In the genomic region with DNA sequence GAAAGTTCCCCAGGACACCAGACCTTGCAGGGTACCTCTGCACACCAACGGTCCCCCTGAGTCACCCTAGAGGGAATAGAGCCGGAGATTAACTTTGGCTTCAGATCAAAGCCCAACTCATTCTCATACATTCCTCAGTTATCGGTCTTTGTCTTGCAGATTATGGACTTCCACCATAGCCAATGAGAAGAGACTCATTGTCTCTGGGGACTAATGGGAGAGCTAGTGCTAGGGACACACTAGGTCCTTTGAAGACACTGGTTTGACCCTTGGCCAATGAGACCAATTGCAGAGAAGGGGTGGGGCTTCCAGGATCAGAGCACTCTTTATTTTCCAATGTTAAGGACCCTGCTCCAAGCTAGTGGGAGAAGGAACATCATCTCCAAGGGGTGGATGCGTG, we compare ENCODE assay signal across 19 cellular contexts. TPM values are rescaled to one million over a fixed set of nuclear protein-coding genes. Genes with fewer than 3 reads are reported as not detected.
DNase-seq lines count a peak whose midpoint lies in the region; ATAC-seq, FAIRE-seq and TF ChIP-seq lines count a peak whose summit lies in the region.
"Had no signal": no experiment of that assay in that cellular context is flagged by ENCODE, and none has a peak within 500 bp of the region (broad histone marks: within the 10 kb centered on the region; RNA-seq: fewer than 3 reads in every experiment).

No MANE protein-coding gene starts in this region.

- H3K36me3 Mint-ChIP-seq in endodermal cell (ENCODE audit: low read depth) (no peaks in the 10 kb centered on the region), neural crest cell (ENCODE audit: low read depth) (no peaks in the 10 kb centered on the region)
- H3K36me3 Mint-ChIP-seq: CD14-positive monocyte; CD8-positive, alpha-beta T cell had no signal

- no peak overlapping the region for H3K27ac Mint-ChIP-seq in endodermal cell
- H3K27ac Mint-ChIP-seq in neural crest cell (ENCODE audit: unreplicated experiment) = peak overlapping the region; percentile 24
- H3K27ac Mint-ChIP-seq: CD14-positive monocyte; CD8-positive, alpha-beta T cell had no signal

- no TSS peak for BruUV-seq in HepG2 (replicated peaks; lab: Mats Ljungman, UMichigan)

- no peak overlapping the region for H3K4me2 ChIP-seq in HepG2 (ENCODE audit: low read depth, low read length)

- H2AFZ ChIP-seq in HepG2 (ENCODE audit: low read length) = no peak overlapping the region
- H2AFZ ChIP-seq: GM23248 had no signal

- TF ChIP-seq EP300 in HepG2 (IDR thresholded peaks at IDR 0.05; ENCODE audit: low read depth in 2 of 2, low read length in 2 of 2) (no peak), HepG2 (CRISPR knock-in tag; IDR thresholded peaks at IDR 0.05; ENCODE audit: borderline replicate concordance) (no peak), sigmoid colon (IDR thresholded peaks at IDR 0.05) (no peak)

- intact Hi-C loops in HepG2 (cut with micrococcal nuclease; ENCODE audit: unreplicated experiment) = no loop called here
- intact Hi-C loops in right lobe of liver (cut with DNase I) = no loop called here
- intact Hi-C loops in sigmoid colon (cut with DNase I) = no loop called here
- intact Hi-C loops in mucosa of descending colon (cut with DNase I, micrococcal nuclease) = no loop called here

- TF ChIP-seq POLR2A in HepG2 (IDR thresholded peaks at IDR 0.05; ENCODE audit: insufficient read depth in 1 of 2, low read depth in 2 of 2, low read length in 2 of 2) (no peak), right lobe of liver (IDR thresholded peaks at IDR 0.05) (no peak), sigmoid colon (IDR thresholded peaks at IDR 0.05) (no peak)

- peak; percentile 10 for DNase-seq in HepG2 (ENCODE audit: low spot score)
- DNase-seq in right lobe of liver = no peak
- peak; percentile 49 for DNase-seq in endodermal cell
- DNase-seq in neural crest cell (ENCODE audit: low read depth, low spot score) = no peak
- DNase-seq in sigmoid colon = peak; percentile 28
- no peak for DNase-seq in HPDE6-E6E7 (ENCODE audit: extremely low spot score)
- no peak for DNase-seq in mucosa of descending colon
- DNase-seq: Caco-2; CD8-positive, alpha-beta T cell; DND-41; GF-D8; GM23248; H7 had no signal

- no peaks in the 10 kb centered on the region for H3K9me3 ChIP-seq in HepG2 (ENCODE audit: low read length)
- no peaks in the 10 kb centered on the region for H3K9me3 ChIP-seq in right lobe of liver
- H3K9me3 ChIP-seq in endodermal cell (ENCODE audit: control insufficient read depth, low read length) = no peaks in the 10 kb centered on the region
- no peaks in the 10 kb centered on the region for H3K9me3 ChIP-seq in sigmoid colon
- no peaks in the 10 kb centered on the region for H3K9me3 ChIP-seq in mucosa of descending colon
- H3K9me3 ChIP-seq: Caco-2 had no signal

- no peak for TF ChIP-seq CTCF in HepG2 (CRISPR knock-in tag; IDR thresholded peaks at IDR 0.05)
- TF ChIP-seq CTCF in right lobe of liver (IDR thresholded peaks at IDR 0.05) = no peak
- no peak for TF ChIP-seq CTCF in endodermal cell (conservative IDR thresholded peaks at IDR 0.05)
- no peak for TF ChIP-seq CTCF in neural crest cell (conservative IDR thresholded peaks at IDR 0.05)
- no peak for TF ChIP-seq CTCF in sigmoid colon (IDR thresholded peaks at IDR 0.05)
- TF ChIP-seq CTCF in mucosa of descending colon (IDR thresholded peaks at IDR 0.05) = no peak

- no peak overlapping the region for H3K27ac ChIP-seq in HepG2 (ENCODE audit: extremely low read length, insufficient read depth, low read length)
- no peak overlapping the region for H3K27ac ChIP-seq in right lobe of liver
- H3K27ac ChIP-seq in endodermal cell (ENCODE audit: low read depth, low read length) = no peak overlapping the region
- no peak overlapping the region for H3K27ac ChIP-seq in sigmoid colon
- H3K27ac ChIP-seq: 22Rv1, GM23248 had no signal

- H3K36me3 ChIP-seq in HepG2 (replicated peaks in 1 of 2; ENCODE audit: control insufficient read depth in 1 of 2, insufficient read depth in 2 of 2, low read length in 2 of 2) = no peaks in the 10 kb centered on the region
- no peaks in the 10 kb centered on the region for H3K36me3 ChIP-seq in right lobe of liver
- H3K36me3 ChIP-seq in endodermal cell (ENCODE audit: control insufficient read depth, insufficient read depth, low read length) = no peaks in the 10 kb centered on the region
- H3K36me3 ChIP-seq in sigmoid colon = no peaks in the 10 kb centered on the region
- H3K36me3 ChIP-seq in mucosa of descending colon (ENCODE audit: low read depth) = no peaks in the 10 kb centered on the region

- H3K27me3 Mint-ChIP-seq in endodermal cell (ENCODE audit: insufficient read depth) (peaks cover 34% of the 10 kb centered on the region), neural crest cell (ENCODE audit: low read depth) (peaks cover 33% of the 10 kb centered on the region)

- no peaks in the 10 kb centered on the region for H3K9me3 Mint-ChIP-seq in endodermal cell
- H3K9me3 Mint-ChIP-seq in neural crest cell = peaks cover 3% of the 10 kb centered on the region
- H3K9me3 Mint-ChIP-seq: CD8-positive, alpha-beta T cell had no signal

- no peak overlapping the region for H3K4me3 ChIP-seq in HepG2 (replicated peaks in 1 of 3; ENCODE audit: insufficient read depth in 1 of 3, low read depth in 2 of 3, low read length in 3 of 3)
- no peak overlapping the region for H3K4me3 ChIP-seq in right lobe of liver
- no peak overlapping the region for H3K4me3 ChIP-seq in endodermal cell (ENCODE audit: low read length)
- no peak overlapping the region for H3K4me3 ChIP-seq in sigmoid colon
- H3K4me3 ChIP-seq in mucosa of descending colon = no peak overlapping the region
- H3K4me3 ChIP-seq: GM23248 had no signal

- H3K4me1 Mint-ChIP-seq in endodermal cell (no peaks in the 10 kb centered on the region), neural crest cell (peaks cover 20% of the 10 kb centered on the region)
- H3K4me1 Mint-ChIP-seq: CD14-positive monocyte had no signal

- CTCF ChIA-PET in HepG2 (lab: Yijun Ruan, JAX; ENCODE audit: low intra/inter-chr PET ratio, low total read pairs) = no interaction called here

- POLR2A ChIA-PET in HepG2 (lab: Yijun Ruan, JAX) = no interaction called here

- no peaks in the 10 kb centered on the region for H4K20me1 ChIP-seq in HepG2 (ENCODE audit: insufficient read depth, low read length)

- no peak for TF ChIP-seq RAD21 in HepG2 (CRISPR knock-in tag; IDR thresholded peaks at IDR 0.05)

- no peaks in the 10 kb centered on the region; a peak in 1 of 5 replicates for H3K27me3 ChIP-seq in HepG2 (ENCODE audit: control insufficient read depth in 1 of 2, insufficient read depth in 2 of 2, low read length in 2 of 2)
- H3K27me3 ChIP-seq in right lobe of liver = no peaks in the 10 kb centered on the region
- H3K27me3 ChIP-seq in endodermal cell (ENCODE audit: control insufficient read depth, insufficient read depth, low read length, poor library complexity, severe bottlenecking) = peaks cover 10% of the 10 kb centered on the region
- H3K27me3 ChIP-seq in sigmoid colon = peaks cover 0 to 55% (median 14%) of the 10 kb centered on the region in 3 donors

- in situ Hi-C loops in HepG2 (cut with HindIII; ENCODE audit: extremely low pct_ligation_motif_present, low pct_unique_long_range_greater_than_20kb) = no loop called here

- 40% methylated on average over 2 of the region's 4 CpGs for WGBS in HepG2 (ENCODE audit: low lambda C conversion rate)
- WGBS in right lobe of liver (ENCODE audit: insufficient coverage, low coverage, low lambda C conversion rate, missing lambda C conversion rate) = 65% methylated on average over 4 of the region's 4 CpGs
- WGBS in endodermal cell (ENCODE audit: insufficient coverage in 1 of 2, insufficient read length in 1 of 2), 2 experiments = 78 to 100% methylated on average over 2 to 4 of the region's 4 CpGs
- WGBS in sigmoid colon, 2 donors = 81% methylated on average over 4 of the region's 4 CpGs

- FAIRE-seq in HepG2 (lab: Jason Lieb, UNC) = no peak
- FAIRE-seq: HTR-8/SVneo had no signal

- ATAC-seq in HepG2 (no peak), right lobe of liver (no peak), HG03039 (IDR thresholded peaks at IDR 0.05; ENCODE audit: unreplicated experiment) (no peak), mucosa of descending colon (no peak)
- ATAC-seq: CD8-positive, alpha-beta T cell had no signal

- H3K4me3 Mint-ChIP-seq in endodermal cell (no peak overlapping the region), neural crest cell (no peak overlapping the region)
- H3K4me3 Mint-ChIP-seq: CD8-positive, alpha-beta T cell had no signal

- H3K79me2 ChIP-seq in HepG2 (ENCODE audit: insufficient read depth, low read length) = no peaks in the 10 kb centered on the region

- H3K9ac ChIP-seq in HepG2 (ENCODE audit: insufficient read depth, low read depth, low read length) (no peak overlapping the region), endodermal cell (ENCODE audit: extremely low read depth, low read length, poor library complexity, severe bottlenecking) (no peak overlapping the region)
- H3K9ac ChIP-seq: GM23248 had no signal

- no peaks in the 10 kb centered on the region for H3K4me1 ChIP-seq in HepG2 (ENCODE audit: insufficient read depth, low read length)
- no peaks in the 10 kb centered on the region for H3K4me1 ChIP-seq in right lobe of liver
- no peaks in the 10 kb centered on the region for H3K4me1 ChIP-seq in endodermal cell (ENCODE audit: control insufficient read depth, insufficient read depth, low read length)
- no peaks in the 10 kb centered on the region for H3K4me1 ChIP-seq in sigmoid colon
- no peaks in the 10 kb centered on the region for H3K4me1 ChIP-seq in mucosa of descending colon (ENCODE audit: low read depth)

RNA-seq across cellular contexts. Expression of a gene that starts 6.1 kb away (rescaled TPM):
- not detected in 2 replicates for total RNA-seq in HepG2 (2016; rRNA removed; fragmentation: Illumina TruSeq; extraction: Trizol)
- not detected in 2 replicates for total RNA-seq in HepG2 (2016; cell fraction: cytosol; rRNA removed; fragmentation: Illumina TruSeq; extraction: Trizol; ENCODE audit: low read depth)
- total RNA-seq in HepG2 (2016; cell fraction: insoluble cytoplasmic fraction; rRNA removed; fragmentation: Illumina TruSeq; extraction: Trizol) = not detected in 2 replicates
- not detected in 2 replicates for total RNA-seq in HepG2 (2016; cell fraction: membrane; rRNA removed; fragmentation: Illumina TruSeq; extraction: Trizol)
- not detected in 2 replicates for total RNA-seq in HepG2 (2016; cell fraction: nucleus; rRNA removed; fragmentation: Illumina TruSeq; extraction: Trizol)
- not detected in 2 replicates for polyA plus RNA-seq in HepG2 (2011; rRNA removed)
- not detected in 2 replicates for polyA plus RNA-seq in HepG2 (2011; cell fraction: cytosol; rRNA removed)
- polyA plus RNA-seq in HepG2 (2011; cell fraction: nucleus; rRNA removed) = not detected in 2 replicates
- polyA plus RNA-seq in HepG2 (2012) = not detected in 2 replicates
- not detected in 2 replicates for polyA plus RNA-seq in HepG2 (2016; cell fraction: cytosol; fragmentation: Illumina TruSeq; extraction: Trizol; ENCODE audit: low read depth)
- not detected in 2 replicates for polyA plus RNA-seq in HepG2 (2016; cell fraction: insoluble cytoplasmic fraction; fragmentation: Illumina TruSeq; extraction: Trizol; ENCODE audit: low read depth)
- polyA plus RNA-seq in HepG2 (2016; cell fraction: membrane; fragmentation: Illumina TruSeq; extraction: Trizol; ENCODE audit: low read depth) = not detected in 2 replicates
- not detected in 2 replicates for polyA plus RNA-seq in HepG2 (2016; cell fraction: nucleus; fragmentation: Illumina TruSeq; extraction: Trizol; ENCODE audit: insufficient read depth, low read depth)
- 0.28 TPM in 1 of 2 replicates, not detected in the other for polyA minus RNA-seq in HepG2 (2011; rRNA and poly(A)+ RNA removed; ENCODE audit: low replicate concordance)
- polyA minus RNA-seq in HepG2 (2011; cell fraction: cytosol; rRNA and poly(A)+ RNA removed) = not detected in 2 replicates
- not detected in 2 replicates for polyA minus RNA-seq in HepG2 (2011; cell fraction: nucleus; rRNA and poly(A)+ RNA removed)
- total RNA-seq in right lobe of liver = not detected
- total RNA-seq in endodermal cell = not detected
- not detected for polyA plus RNA-seq in endodermal cell (2013, experiment 1 of 2)
- not detected for polyA plus RNA-seq in endodermal cell (2013, experiment 2 of 2)
- not detected in 2 replicates for total RNA-seq in neural crest cell
- total RNA-seq in sigmoid colon = not detected
- polyA plus RNA-seq in sigmoid colon = not detected
- total RNA-seq in mucosa of descending colon = not detected
- total RNA-seq: A673; Caco-2; CD8-positive, alpha-beta T cell; GM23248 had no signal
- polyA plus RNA-seq: BJ, CD14-positive monocyte, GM23248 had no signal

RNA-seq across cellular contexts. Expression of a gene that starts 8.2 kb away (rescaled TPM):
- 0.15 TPM in 1 of 2 replicates, not detected in the other for total RNA-seq in HepG2 (2016; rRNA removed; fragmentation: Illumina TruSeq; extraction: Trizol)
- not detected in 2 replicates for total RNA-seq in HepG2 (2016; cell fraction: cytosol; rRNA removed; fragmentation: Illumina TruSeq; extraction: Trizol; ENCODE audit: low read depth)
- 0.13 TPM in 1 of 2 replicates, not detected in the other for total RNA-seq in HepG2 (2016; cell fraction: insoluble cytoplasmic fraction; rRNA removed; fragmentation: Illumina TruSeq; extraction: Trizol)
- 0.14 TPM in 1 of 2 replicates, not detected in the other for total RNA-seq in HepG2 (2016; cell fraction: membrane; rRNA removed; fragmentation: Illumina TruSeq; extraction: Trizol)
- total RNA-seq in HepG2 (2016; cell fraction: nucleus; rRNA removed; fragmentation: Illumina TruSeq; extraction: Trizol) = not detected in 2 replicates
- polyA plus RNA-seq in HepG2 (2011; rRNA removed) = 1.6 and 1.8 TPM in 2 replicates
- 1.3 and 1.4 TPM in 2 replicates for polyA plus RNA-seq in HepG2 (2011; cell fraction: cytosol; rRNA removed)
- 0.21 and 0.57 TPM in 2 replicates for polyA plus RNA-seq in HepG2 (2011; cell fraction: nucleus; rRNA removed)
- 0.13 and 0.44 TPM in 2 replicates for polyA plus RNA-seq in HepG2 (2012)
- 0.14 TPM in 1 of 2 replicates, not detected in the other for polyA plus RNA-seq in HepG2 (2016; cell fraction: cytosol; fragmentation: Illumina TruSeq; extraction: Trizol; ENCODE audit: low read depth)
- polyA plus RNA-seq in HepG2 (2016; cell fraction: insoluble cytoplasmic fraction; fragmentation: Illumina TruSeq; extraction: Trizol; ENCODE audit: low read depth) = 0.39 TPM in 1 of 2 replicates, not detected in the other
- polyA plus RNA-seq in HepG2 (2016; cell fraction: membrane; fragmentation: Illumina TruSeq; extraction: Trizol; ENCODE audit: low read depth) = 0.16 TPM in 1 of 2 replicates, not detected in the other
- polyA plus RNA-seq in HepG2 (2016; cell fraction: nucleus; fragmentation: Illumina TruSeq; extraction: Trizol; ENCODE audit: insufficient read depth, low read depth) = 0.36 and 0.41 TPM in 2 replicates
- 1.2 TPM in 1 of 2 replicates, not detected in the other for polyA minus RNA-seq in HepG2 (2011; rRNA and poly(A)+ RNA removed; ENCODE audit: low replicate concordance)
- 0.69 TPM in 1 of 2 replicates, not detected in the other for polyA minus RNA-seq in HepG2 (2011; cell fraction: cytosol; rRNA and poly(A)+ RNA removed)
- polyA minus RNA-seq in HepG2 (2011; cell fraction: nucleus; rRNA and poly(A)+ RNA removed) = not detected in 2 replicates
- not detected for total RNA-seq in right lobe of liver
- under 1 TPM; 0.86 to 0.93 TPM for total RNA-seq in endodermal cell
- 1.0 TPM for polyA plus RNA-seq in endodermal cell (2013, experiment 1 of 2)
- 1.1 TPM for polyA plus RNA-seq in endodermal cell (2013, experiment 2 of 2)
- total RNA-seq in neural crest cell = 1.7 and 2.5 TPM in 2 replicates
- total RNA-seq in sigmoid colon = not detected
- not detected for polyA plus RNA-seq in sigmoid colon
- not detected for total RNA-seq in mucosa of descending colon
- total RNA-seq: A673; CD8-positive, alpha-beta T cell; GM23248 had no signal
- polyA plus RNA-seq: BJ, CD14-positive monocyte, GM23248 had no signal

RNA-seq across cellular contexts. Expression of a gene that starts 23.8 kb away (rescaled TPM):
- total RNA-seq in HepG2 (2016; rRNA removed; fragmentation: Illumina TruSeq; extraction: Trizol) = not detected in 2 replicates
- not detected in 2 replicates for total RNA-seq in HepG2 (2016; cell fraction: cytosol; rRNA removed; fragmentation: Illumina TruSeq; extraction: Trizol; ENCODE audit: low read depth)
- not detected in 2 replicates for total RNA-seq in HepG2 (2016; cell fraction: insoluble cytoplasmic fraction; rRNA removed; fragmentation: Illumina TruSeq; extraction: Trizol)
- total RNA-seq in HepG2 (2016; cell fraction: membrane; rRNA removed; fragmentation: Illumina TruSeq; extraction: Trizol) = not detected in 2 replicates
- not detected in 2 replicates for total RNA-seq in HepG2 (2016; cell fraction: nucleus; rRNA removed; fragmentation: Illumina TruSeq; extraction: Trizol)
- not detected in 2 replicates for polyA plus RNA-seq in HepG2 (2011; rRNA removed)
- polyA plus RNA-seq in HepG2 (2011; cell fraction: cytosol; rRNA removed) = not detected in 2 replicates
- polyA plus RNA-seq in HepG2 (2011; cell fraction: nucleus; rRNA removed) = not detected in 2 replicates
- polyA plus RNA-seq in HepG2 (2012) = not detected in 2 replicates
- not detected in 2 replicates for polyA plus RNA-seq in HepG2 (2016; cell fraction: cytosol; fragmentation: Illumina TruSeq; extraction: Trizol; ENCODE audit: low read depth)
- polyA plus RNA-seq in HepG2 (2016; cell fraction: insoluble cytoplasmic fraction; fragmentation: Illumina TruSeq; extraction: Trizol; ENCODE audit: low read depth) = not detected in 2 replicates
- not detected in 2 replicates for polyA plus RNA-seq in HepG2 (2016; cell fraction: membrane; fragmentation: Illumina TruSeq; extraction: Trizol; ENCODE audit: low read depth)
- polyA plus RNA-seq in HepG2 (2016; cell fraction: nucleus; fragmentation: Illumina TruSeq; extraction: Trizol; ENCODE audit: insufficient read depth, low read depth) = not detected in 2 replicates
- polyA minus RNA-seq in HepG2 (2011; rRNA and poly(A)+ RNA removed; ENCODE audit: low replicate concordance) = not detected in 2 replicates
- not detected in 2 replicates for polyA minus RNA-seq in HepG2 (2011; cell fraction: cytosol; rRNA and poly(A)+ RNA removed)
- polyA minus RNA-seq in HepG2 (2011; cell fraction: nucleus; rRNA and poly(A)+ RNA removed) = not detected in 2 replicates
- total RNA-seq in right lobe of liver = not detected
- total RNA-seq in endodermal cell = 1 to 10 TPM in 1 of 2 donors, not detected in 1; 1.1 TPM
- polyA plus RNA-seq in endodermal cell (2013, experiment 1 of 2) = 0.64 TPM
- polyA plus RNA-seq in endodermal cell (2013, experiment 2 of 2) = 1.0 TPM
- total RNA-seq in neural crest cell = not detected in 2 replicates
- not detected for total RNA-seq in sigmoid colon
- polyA plus RNA-seq in sigmoid colon = not detected
- not detected for total RNA-seq in mucosa of descending colon
- total RNA-seq: A673; CD8-positive, alpha-beta T cell; GM23248 had no signal
- polyA plus RNA-seq: BJ, CD14-positive monocyte, GM23248 had no signal

RNA-seq across cellular contexts. Expression of a gene that starts 24.8 kb away (rescaled TPM):
- total RNA-seq in HepG2 (2016; rRNA removed; fragmentation: Illumina TruSeq; extraction: Trizol) (not detected in 2 replicates), right lobe of liver (not detected), endodermal cell (not detected), neural crest cell (not detected in 2 replicates), sigmoid colon (not detected), mucosa of descending colon (not detected)
- not detected in 2 replicates for total RNA-seq in HepG2 (2016; cell fraction: cytosol; rRNA removed; fragmentation: Illumina TruSeq; extraction: Trizol; ENCODE audit: low read depth)
- total RNA-seq in HepG2 (2016; cell fraction: insoluble cytoplasmic fraction; rRNA removed; fragmentation: Illumina TruSeq; extraction: Trizol) = not detected in 2 replicates
- total RNA-seq in HepG2 (2016; cell fraction: membrane; rRNA removed; fragmentation: Illumina TruSeq; extraction: Trizol) = not detected in 2 replicates
- not detected in 2 replicates for total RNA-seq in HepG2 (2016; cell fraction: nucleus; rRNA removed; fragmentation: Illumina TruSeq; extraction: Trizol)
- polyA plus RNA-seq in HepG2 (2011; rRNA removed) (not detected in 2 replicates), sigmoid colon (not detected)
- not detected in 2 replicates for polyA plus RNA-seq in HepG2 (2011; cell fraction: cytosol; rRNA removed)
- not detected in 2 replicates for polyA plus RNA-seq in HepG2 (2011; cell fraction: nucleus; rRNA removed)
- polyA plus RNA-seq in HepG2 (2012) = not detected in 2 replicates
- not detected in 2 replicates for polyA plus RNA-seq in HepG2 (2016; cell fraction: cytosol; fragmentation: Illumina TruSeq; extraction: Trizol; ENCODE audit: low read depth)
- not detected in 2 replicates for polyA plus RNA-seq in HepG2 (2016; cell fraction: insoluble cytoplasmic fraction; fragmentation: Illumina TruSeq; extraction: Trizol; ENCODE audit: low read depth)
- not detected in 2 replicates for polyA plus RNA-seq in HepG2 (2016; cell fraction: membrane; fragmentation: Illumina TruSeq; extraction: Trizol; ENCODE audit: low read depth)
- polyA plus RNA-seq in HepG2 (2016; cell fraction: nucleus; fragmentation: Illumina TruSeq; extraction: Trizol; ENCODE audit: insufficient read depth, low read depth) = not detected in 2 replicates
- 0.23 TPM in 1 of 2 replicates, not detected in the other for polyA minus RNA-seq in HepG2 (2011; rRNA and poly(A)+ RNA removed; ENCODE audit: low replicate concordance)
- not detected in 2 replicates for polyA minus RNA-seq in HepG2 (2011; cell fraction: cytosol; rRNA and poly(A)+ RNA removed)
- polyA minus RNA-seq in HepG2 (2011; cell fraction: nucleus; rRNA and poly(A)+ RNA removed) = not detected in 2 replicates
- not detected for polyA plus RNA-seq in endodermal cell (2013, experiment 1 of 2)
- not detected for polyA plus RNA-seq in endodermal cell (2013, experiment 2 of 2)
- total RNA-seq: A673; Caco-2; CD8-positive, alpha-beta T cell; GM23248; H7 had no signal
- polyA plus RNA-seq: BJ, CD14-positive monocyte, GM23248 had no signal

RNA-seq across cellular contexts. Expression of a gene that starts 41.9 kb away (rescaled TPM):
- not detected in 2 replicates for total RNA-seq in HepG2 (2016; rRNA removed; fragmentation: Illumina TruSeq; extraction: Trizol)
- total RNA-seq in HepG2 (2016; cell fraction: cytosol; rRNA removed; fragmentation: Illumina TruSeq; extraction: Trizol; ENCODE audit: low read depth) = not detected in 2 replicates
- not detected in 2 replicates for total RNA-seq in HepG2 (2016; cell fraction: insoluble cytoplasmic fraction; rRNA removed; fragmentation: Illumina TruSeq; extraction: Trizol)
- not detected in 2 replicates for total RNA-seq in HepG2 (2016; cell fraction: membrane; rRNA removed; fragmentation: Illumina TruSeq; extraction: Trizol)
- not detected in 2 replicates for total RNA-seq in HepG2 (2016; cell fraction: nucleus; rRNA removed; fragmentation: Illumina TruSeq; extraction: Trizol)
- polyA plus RNA-seq in HepG2 (2011; rRNA removed) = not detected in 2 replicates
- not detected in 2 replicates for polyA plus RNA-seq in HepG2 (2011; cell fraction: cytosol; rRNA removed)
- polyA plus RNA-seq in HepG2 (2011; cell fraction: nucleus; rRNA removed) = not detected in 2 replicates
- not detected in 2 replicates for polyA plus RNA-seq in HepG2 (2012)
- polyA plus RNA-seq in HepG2 (2016; cell fraction: cytosol; fragmentation: Illumina TruSeq; extraction: Trizol; ENCODE audit: low read depth) = not detected in 2 replicates
- not detected in 2 replicates for polyA plus RNA-seq in HepG2 (2016; cell fraction: insoluble cytoplasmic fraction; fragmentation: Illumina TruSeq; extraction: Trizol; ENCODE audit: low read depth)
- not detected in 2 replicates for polyA plus RNA-seq in HepG2 (2016; cell fraction: membrane; fragmentation: Illumina TruSeq; extraction: Trizol; ENCODE audit: low read depth)
- polyA plus RNA-seq in HepG2 (2016; cell fraction: nucleus; fragmentation: Illumina TruSeq; extraction: Trizol; ENCODE audit: insufficient read depth, low read depth) = not detected in 2 replicates
- polyA minus RNA-seq in HepG2 (2011; rRNA and poly(A)+ RNA removed; ENCODE audit: low replicate concordance) = not detected in 2 replicates
- not detected in 2 replicates for polyA minus RNA-seq in HepG2 (2011; cell fraction: cytosol; rRNA and poly(A)+ RNA removed)
- not detected in 2 replicates for polyA minus RNA-seq in HepG2 (2011; cell fraction: nucleus; rRNA and poly(A)+ RNA removed)
- under 1 TPM in 2 of 6 experiments, not detected in 4; 0.13 to 0.43 TPM for total RNA-seq in right lobe of liver
- under 1 TPM; 0.46 to 0.91 TPM for total RNA-seq in endodermal cell
- polyA plus RNA-seq in endodermal cell (2013, experiment 1 of 2) = 0.50 TPM
- polyA plus RNA-seq in endodermal cell (2013, experiment 2 of 2) = 0.21 TPM
- total RNA-seq in neural crest cell = not detected in 2 replicates
- 1 to 10 TPM in 1 of 4 donors, under 1 TPM in 1, not detected in 2; 0.82 to 2.5 TPM for total RNA-seq in sigmoid colon
- under 1 TPM; 0.60 to 0.69 (median 0.67) TPM for polyA plus RNA-seq in sigmoid colon
- total RNA-seq in mucosa of descending colon = under 1 TPM; 0.58 to 0.93 (median 0.76) TPM
- total RNA-seq: A673; Caco-2; CD8-positive, alpha-beta T cell; GM23248 had no signal
- polyA plus RNA-seq: BJ, CD14-positive monocyte, GM23248 had no signal

Comparison
In these comparisons a context has a peak if more than half of its experiments do, and no peak if none do; other contexts are left out.
1. DNase-seq: peak in HepG2 (single experiment), endodermal cell (single experiment) and sigmoid colon (single experiment); none in right lobe of liver (0 of 3), neural crest cell (single experiment), HPDE6-E6E7 (single experiment) and mucosa of descending colon (0 of 3).